5 cellular contexts compared by ENCODE assay signal in the genomic region with DNA sequence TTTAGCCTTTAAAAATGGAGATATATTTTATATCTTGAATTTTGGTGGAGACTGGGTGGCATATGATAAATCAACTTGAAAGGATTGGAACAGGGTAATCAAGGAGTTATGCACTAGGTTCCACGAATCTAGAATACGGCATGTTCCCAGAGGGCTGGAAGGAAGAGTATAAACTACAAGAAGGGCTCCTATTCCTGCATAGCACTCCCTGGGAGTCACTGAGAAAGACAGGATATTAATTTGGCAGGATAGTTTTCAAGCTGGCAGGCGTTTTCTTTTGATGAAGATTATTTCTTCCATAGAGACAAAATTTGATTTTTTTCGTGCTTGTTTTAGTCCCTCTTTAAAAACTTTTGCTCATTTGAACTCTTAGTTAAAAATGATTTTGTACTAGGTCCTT.
"Had no signal": no experiment of that assay in that cellular context is flagged by ENCODE, and none has a peak within 500 bp of the region (broad histone marks: within the 10 kb centered on the region; RNA-seq: fewer than 3 reads in every experiment).

No MANE protein-coding gene starts in this region.

- DNase-seq: H9, HCEC 1CT had no signal

- H3K36me3 Mint-ChIP-seq: IgD-negative memory B cell had no signal

- H3K27ac Mint-ChIP-seq: GM23338, H9, IgD-negative memory B cell had no signal

- H3K4me1 Mint-ChIP-seq: IgD-negative memory B cell had no signal

- ATAC-seq: GM23338, HepG2 had no signal

- H2AFZ ChIP-seq: GM23338 had no signal

- H3K27me3 Mint-ChIP-seq: IgD-negative memory B cell had no signal

- H3K9me3 Mint-ChIP-seq: IgD-negative memory B cell had no signal

- H3K4me2 ChIP-seq: GM23338 had no signal

- H3K4me3 ChIP-seq: GM23338 had no signal

- H3K4me3 Mint-ChIP-seq: GM23338, H9, IgD-negative memory B cell had no signal
